In genomic region chr11:38307455-38307854, GRCh38 we compare ENCODE assay signal across 22 cellular contexts.
"Had no signal": no experiment of that assay in that cellular context is flagged by ENCODE, and none has a peak within 500 bp of the region (broad histone marks: within the 10 kb centered on the region; RNA-seq: fewer than 3 reads in every experiment).

No MANE protein-coding gene starts in this region.

- H3K9ac ChIP-seq: SK-N-SH had no signal

- ATAC-seq: Panc1, PC-3 had no signal

- H3K27me3 ChIP-seq: MG63 had no signal

- H3K4me3 ChIP-seq: MG63 had no signal

- H3K9me3 ChIP-seq: MG63, SK-N-SH had no signal

- DNase-seq: Karpas-422, KG1, MG63, MV-4-11, NCI-H1048, NCI-H1105, NCI-H1417, NCI-H146, NCI-H1694 treated with DMSO at 0.1 percent for 48 hours, NCI-H1930, NCI-H2081, NCI-H2107, NCI-H2227 treated with DMSO at 0.1 percent for 48 hours, NCI-H524, NCI-H526 treated with DMSO at 0.1 percent for 48 hours, NCI-H774, SHP77, SK-N-SH, SW 1271 had no signal

- H3K27ac ChIP-seq: RWPE1 had no signal

- H3K4me2 ChIP-seq: SK-N-SH had no signal

- H3K36me3 ChIP-seq: MG63 had no signal
